9 cellular contexts compared by ENCODE assay signal in the genomic region with DNA sequence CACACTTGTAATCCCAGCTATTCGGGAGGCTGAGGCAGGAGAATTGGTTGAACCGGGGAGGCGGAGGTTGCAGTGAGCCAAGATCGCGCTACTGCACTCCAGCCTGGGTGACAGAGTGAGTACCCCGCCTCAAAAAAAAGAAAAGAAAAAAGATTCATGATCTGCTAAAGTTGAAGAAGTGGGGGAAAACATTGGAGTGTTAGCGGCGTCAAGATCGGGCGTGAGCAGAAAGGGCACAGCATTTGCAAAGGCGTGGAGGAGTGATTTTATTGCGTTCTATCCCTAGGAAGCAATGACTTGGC. TPM values are rescaled to one million over a fixed set of nuclear protein-coding genes. Genes with fewer than 3 reads are reported as not detected.
DNase-seq lines count a peak whose midpoint lies in the region; ATAC-seq, FAIRE-seq and TF ChIP-seq lines count a peak whose summit lies in the region.
"Had no signal": no experiment of that assay in that cellular context is flagged by ENCODE, and none has a peak within 500 bp of the region (broad histone marks: within the 10 kb centered on the region; RNA-seq: fewer than 3 reads in every experiment).

No MANE protein-coding gene starts in this region.

- no peak for DNase-seq in activated T-cell treated with anti-CD3 and anti-CD28 coated beads, Interleukin-2, amount 50 U/mL, for 24 hours
- no peak for DNase-seq in activated T-cell treated with anti-CD3 and anti-CD28 coated beads, Interleukin-2, amount 50 U/mL, for 48 hours
- DNase-seq in activated naive CD8-positive, alpha-beta T cell treated with anti-CD3 and anti-CD28 coated beads for 36 hours, result no peak
- no peak for DNase-seq in HepG2 (ENCODE audit: low spot score)
- no peak for DNase-seq in suprapubic skin (ENCODE audit: low spot score in 2 of 2)
- DNase-seq in NCI-H510A treated with DMSO at 0.1 percent for 48 hours (lab: John Stamatoyannopoulos, UW), result no peak

- BruUV-seq in HepG2 (replicated peaks; lab: Mats Ljungman, UMichigan), result no TSS peak

- peaks cover 27% of the 10 kb centered on the region for H4K20me1 ChIP-seq in HepG2 (ENCODE audit: insufficient read depth, low read length)

- no peaks in the 10 kb centered on the region for H3K27me3 Mint-ChIP-seq in activated T-cell treated with anti-CD3 and anti-CD28 coated beads, Interleukin-2, amount 50 U/mL, for 24 hours
- H3K27me3 Mint-ChIP-seq in activated naive CD8-positive, alpha-beta T cell treated with anti-CD3 and anti-CD28 coated beads for 36 hours, result no peaks in the 10 kb centered on the region

- peaks cover 42% of the 10 kb centered on the region for H3K36me3 Mint-ChIP-seq in activated T-cell treated with anti-CD3 and anti-CD28 coated beads, Interleukin-2, amount 50 U/mL, for 24 hours (ENCODE audit: low read depth)
- H3K36me3 Mint-ChIP-seq in activated naive CD8-positive, alpha-beta T cell treated with anti-CD3 and anti-CD28 coated beads for 36 hours, result peaks cover 5% of the 10 kb centered on the region

- no peak for ATAC-seq in HepG2
- no peak for ATAC-seq in GM21723 (IDR thresholded peaks at IDR 0.05; ENCODE audit: unreplicated experiment)
- ATAC-seq in GM18519 (IDR thresholded peaks at IDR 0.05; ENCODE audit: low FRiP score, unreplicated experiment), result no peak

- peak overlapping the region; percentile 8 for H3K27ac ChIP-seq in HepG2 (ENCODE audit: extremely low read length, insufficient read depth, low read length)
- H3K27ac ChIP-seq in suprapubic skin, result no peak overlapping the region

- H3K27me3 ChIP-seq in HepG2 (ENCODE audit: control insufficient read depth in 1 of 2, insufficient read depth in 2 of 2, low read length in 2 of 2), result no peaks in the 10 kb centered on the region; a peak in 1 of 5 replicates
- H3K27me3 ChIP-seq in suprapubic skin, result no peaks in the 10 kb centered on the region

- H3K4me1 ChIP-seq in HepG2 (ENCODE audit: insufficient read depth, low read length) (peaks cover 38% of the 10 kb centered on the region), suprapubic skin (peaks cover 40% of the 10 kb centered on the region)

- intact Hi-C loops in HepG2 (cut with micrococcal nuclease; ENCODE audit: unreplicated experiment), result loop anchor here (1.0 to 10.0 kb wide), 5 partner anchors 32 to 147 kb away; partner anchors contain the start of gene TMED1

- peaks cover 38% of the 10 kb centered on the region for H3K4me1 Mint-ChIP-seq in activated T-cell treated with anti-CD3 and anti-CD28 coated beads, Interleukin-2, amount 50 U/mL, for 24 hours (ENCODE audit: low read depth)
- H3K4me1 Mint-ChIP-seq in activated naive CD8-positive, alpha-beta T cell treated with anti-CD3 and anti-CD28 coated beads for 36 hours, result peaks cover 19% of the 10 kb centered on the region

- H3K4me2 ChIP-seq in HepG2 (ENCODE audit: low read depth, low read length), result peak overlapping the region; percentile 21

- no peak overlapping the region for H2AFZ ChIP-seq in HepG2 (ENCODE audit: low read length)

- peak overlapping the region; percentile 91 for H3K27ac Mint-ChIP-seq in activated T-cell treated with anti-CD3 and anti-CD28 coated beads, Interleukin-2, amount 50 U/mL, for 24 hours
- peak overlapping the region; percentile 81 for H3K27ac Mint-ChIP-seq in activated naive CD8-positive, alpha-beta T cell treated with anti-CD3 and anti-CD28 coated beads for 36 hours

- H3K4me3 ChIP-seq in HepG2 (replicated peaks in 1 of 3; ENCODE audit: insufficient read depth in 1 of 3, low read depth in 2 of 3, low read length in 3 of 3) (no peak overlapping the region), suprapubic skin (peak overlapping the region; percentile 27)
- H3K4me3 ChIP-seq: HAP-1 had no signal

- no peaks in the 10 kb centered on the region for H3K9me3 Mint-ChIP-seq in activated T-cell treated with anti-CD3 and anti-CD28 coated beads, Interleukin-2, amount 50 U/mL, for 24 hours
- H3K9me3 Mint-ChIP-seq in activated naive CD8-positive, alpha-beta T cell treated with anti-CD3 and anti-CD28 coated beads for 36 hours, result no peaks in the 10 kb centered on the region

- no peak for FAIRE-seq in HepG2 (lab: Jason Lieb, UNC)

- H3K9me3 ChIP-seq in HepG2 (ENCODE audit: low read length), result no peaks in the 10 kb centered on the region
- no peaks in the 10 kb centered on the region for H3K9me3 ChIP-seq in suprapubic skin
- H3K9me3 ChIP-seq: HAP-1 had no signal

- WGBS in HepG2 (ENCODE audit: low lambda C conversion rate), result 82% methylated on average over 12 of the region's 12 CpGs
- 23% methylated on average over 12 of the region's 12 CpGs for WGBS in suprapubic skin

- CTCF ChIA-PET in HepG2 (lab: Yijun Ruan, JAX; ENCODE audit: low intra/inter-chr PET ratio, low total read pairs), result interaction anchor here (2.6 kb wide), 1 partner anchor 53 kb away, joined by 18 read pairs; no protein-coding TSS in a partner anchor

- peaks cover 39% of the 10 kb centered on the region for H3K79me2 ChIP-seq in HepG2 (ENCODE audit: insufficient read depth, low read length)

- peak overlapping the region; percentile 72 for H3K4me3 Mint-ChIP-seq in activated T-cell treated with anti-CD3 and anti-CD28 coated beads, Interleukin-2, amount 50 U/mL, for 24 hours
- peak overlapping the region; percentile 59 for H3K4me3 Mint-ChIP-seq in activated naive CD8-positive, alpha-beta T cell treated with anti-CD3 and anti-CD28 coated beads for 36 hours

- H3K36me3 ChIP-seq in HepG2 (replicated peaks in 1 of 2; ENCODE audit: control insufficient read depth in 1 of 2, insufficient read depth in 2 of 2, low read length in 2 of 2), result peaks cover 4 to 8% of the 10 kb centered on the region in 2 experiments
- H3K36me3 ChIP-seq in suprapubic skin, result peaks cover 14% of the 10 kb centered on the region

- TF ChIP-seq EP300 in HepG2 (IDR thresholded peaks at IDR 0.05; ENCODE audit: low read depth in 2 of 2, low read length in 2 of 2), result no peak
- TF ChIP-seq EP300 in HepG2 (CRISPR knock-in tag; IDR thresholded peaks at IDR 0.05; ENCODE audit: borderline replicate concordance), result no peak
- TF ChIP-seq EP300 in suprapubic skin (IDR thresholded peaks at IDR 0.05), result no peak

- no peak overlapping the region for H3K9ac ChIP-seq in HepG2 (ENCODE audit: insufficient read depth, low read depth, low read length)

- TF ChIP-seq RAD21 in HepG2 (CRISPR knock-in tag; IDR thresholded peaks at IDR 0.05), result no peak

- POLR2A ChIA-PET in HepG2 (lab: Yijun Ruan, JAX), result interaction anchor here (0.6 to 2.5 kb wide), 20 partner anchors 10 to 225 kb away, joined by 3 to 28 read pairs (median 4); partner anchors contain the start of genes QTRT1 and TMED1

- TF ChIP-seq POLR2A in HepG2 (IDR thresholded peaks at IDR 0.05; ENCODE audit: insufficient read depth in 1 of 2, low read depth in 2 of 2, low read length in 2 of 2) (no peak), suprapubic skin (IDR thresholded peaks at IDR 0.05) (no peak)

- in situ Hi-C loops in HepG2 (cut with HindIII; ENCODE audit: extremely low pct_ligation_motif_present, low pct_unique_long_range_greater_than_20kb), result loop anchor here (5.0 kb wide), 1 partner anchor 50 kb away; no protein-coding TSS in a partner anchor

- no peak for TF ChIP-seq CTCF in HepG2 (CRISPR knock-in tag; IDR thresholded peaks at IDR 0.05)
- TF ChIP-seq CTCF in suprapubic skin (IDR thresholded peaks at IDR 0.05), result no peak

RNA-seq across cellular contexts. Expression of gene DNM2, which starts 0.9 kb away (rescaled TPM):
- total RNA-seq in activated naive CD8-positive, alpha-beta T cell treated with anti-CD3 and anti-CD28 coated beads for 36 hours, result 100 to 1,000 TPM; 127 to 133 TPM
- total RNA-seq in HepG2 (2016; rRNA removed; fragmentation: Illumina TruSeq; extraction: Trizol) (41.7 and 48.2 TPM in 2 replicates), suprapubic skin (100 to 1,000 TPM; 135 to 322 (median 173) TPM)
- 19.9 and 21.9 TPM in 2 replicates for total RNA-seq in HepG2 (2016; cell fraction: cytosol; rRNA removed; fragmentation: Illumina TruSeq; extraction: Trizol; ENCODE audit: low read depth)
- 37.7 and 40.5 TPM in 2 replicates for total RNA-seq in HepG2 (2016; cell fraction: insoluble cytoplasmic fraction; rRNA removed; fragmentation: Illumina TruSeq; extraction: Trizol)
- 29.4 and 31.2 TPM in 2 replicates for total RNA-seq in HepG2 (2016; cell fraction: membrane; rRNA removed; fragmentation: Illumina TruSeq; extraction: Trizol)
- total RNA-seq in HepG2 (2016; cell fraction: nucleus; rRNA removed; fragmentation: Illumina TruSeq; extraction: Trizol), result 56.9 and 61.6 TPM in 2 replicates
- 59.8 and 67.0 TPM in 2 replicates for polyA plus RNA-seq in HepG2 (2011; rRNA removed)
- 29.1 and 41.0 TPM in 2 replicates for polyA plus RNA-seq in HepG2 (2011; cell fraction: cytosol; rRNA removed)
- 155 and 203 TPM in 2 replicates for polyA plus RNA-seq in HepG2 (2011; cell fraction: nucleus; rRNA removed)
- polyA plus RNA-seq in HepG2 (2012), result 44.2 and 57.9 TPM in 2 replicates
- polyA plus RNA-seq in HepG2 (2016; cell fraction: cytosol; fragmentation: Illumina TruSeq; extraction: Trizol; ENCODE audit: low read depth), result 8.6 and 9.0 TPM in 2 replicates
- 39.4 and 48.6 TPM in 2 replicates for polyA plus RNA-seq in HepG2 (2016; cell fraction: insoluble cytoplasmic fraction; fragmentation: Illumina TruSeq; extraction: Trizol; ENCODE audit: low read depth)
- 18.1 and 20.6 TPM in 2 replicates for polyA plus RNA-seq in HepG2 (2016; cell fraction: membrane; fragmentation: Illumina TruSeq; extraction: Trizol; ENCODE audit: low read depth)
- 87.0 and 94.1 TPM in 2 replicates for polyA plus RNA-seq in HepG2 (2016; cell fraction: nucleus; fragmentation: Illumina TruSeq; extraction: Trizol; ENCODE audit: insufficient read depth, low read depth)
- 200 and 264 TPM in 2 replicates for polyA minus RNA-seq in HepG2 (2011; rRNA and poly(A)+ RNA removed; ENCODE audit: low replicate concordance)
- polyA minus RNA-seq in HepG2 (2011; cell fraction: cytosol; rRNA and poly(A)+ RNA removed), result 44.4 and 50.0 TPM in 2 replicates
- polyA minus RNA-seq in HepG2 (2011; cell fraction: nucleus; rRNA and poly(A)+ RNA removed), result 143 and 162 TPM in 2 replicates

RNA-seq across cellular contexts. Expression of gene QTRT1, which starts 15.8 kb away (rescaled TPM):
- total RNA-seq in activated naive CD8-positive, alpha-beta T cell treated with anti-CD3 and anti-CD28 coated beads for 36 hours, result 10 to 100 TPM; 66.6 to 71.5 TPM
- total RNA-seq in HepG2 (2016; rRNA removed; fragmentation: Illumina TruSeq; extraction: Trizol), result 33.0 and 38.6 TPM in 2 replicates
- total RNA-seq in HepG2 (2016; cell fraction: cytosol; rRNA removed; fragmentation: Illumina TruSeq; extraction: Trizol; ENCODE audit: low read depth), result 19.1 and 20.1 TPM in 2 replicates
- total RNA-seq in HepG2 (2016; cell fraction: insoluble cytoplasmic fraction; rRNA removed; fragmentation: Illumina TruSeq; extraction: Trizol), result 36.0 and 39.4 TPM in 2 replicates
- 12.2 and 12.9 TPM in 2 replicates for total RNA-seq in HepG2 (2016; cell fraction: membrane; rRNA removed; fragmentation: Illumina TruSeq; extraction: Trizol)
- total RNA-seq in HepG2 (2016; cell fraction: nucleus; rRNA removed; fragmentation: Illumina TruSeq; extraction: Trizol), result 31.9 and 35.0 TPM in 2 replicates
- polyA plus RNA-seq in HepG2 (2011; rRNA removed), result 41.6 and 55.6 TPM in 2 replicates
- 25.8 and 39.0 TPM in 2 replicates for polyA plus RNA-seq in HepG2 (2011; cell fraction: cytosol; rRNA removed)
- polyA plus RNA-seq in HepG2 (2011; cell fraction: nucleus; rRNA removed), result 270 and 290 TPM in 2 replicates
- polyA plus RNA-seq in HepG2 (2012), result 27.7 and 35.3 TPM in 2 replicates
- polyA plus RNA-seq in HepG2 (2016; cell fraction: cytosol; fragmentation: Illumina TruSeq; extraction: Trizol; ENCODE audit: low read depth), result 11.2 and 12.9 TPM in 2 replicates
- polyA plus RNA-seq in HepG2 (2016; cell fraction: insoluble cytoplasmic fraction; fragmentation: Illumina TruSeq; extraction: Trizol; ENCODE audit: low read depth), result 38.0 and 39.9 TPM in 2 replicates
- polyA plus RNA-seq in HepG2 (2016; cell fraction: membrane; fragmentation: Illumina TruSeq; extraction: Trizol; ENCODE audit: low read depth), result 12.7 and 13.2 TPM in 2 replicates
- polyA plus RNA-seq in HepG2 (2016; cell fraction: nucleus; fragmentation: Illumina TruSeq; extraction: Trizol; ENCODE audit: insufficient read depth, low read depth), result 92.8 and 94.8 TPM in 2 replicates
- 26.7 and 36.3 TPM in 2 replicates for polyA minus RNA-seq in HepG2 (2011; rRNA and poly(A)+ RNA removed; ENCODE audit: low replicate concordance)
- polyA minus RNA-seq in HepG2 (2011; cell fraction: cytosol; rRNA and poly(A)+ RNA removed), result 8.2 and 12.2 TPM in 2 replicates
- polyA minus RNA-seq in HepG2 (2011; cell fraction: nucleus; rRNA and poly(A)+ RNA removed), result 15.5 and 18.7 TPM in 2 replicates
- 10 to 100 TPM; 34.4 to 57.2 (median 40.2) TPM for total RNA-seq in suprapubic skin
